Comparison of ENCODE assay signal across 1 cellular context in the genomic region with DNA sequence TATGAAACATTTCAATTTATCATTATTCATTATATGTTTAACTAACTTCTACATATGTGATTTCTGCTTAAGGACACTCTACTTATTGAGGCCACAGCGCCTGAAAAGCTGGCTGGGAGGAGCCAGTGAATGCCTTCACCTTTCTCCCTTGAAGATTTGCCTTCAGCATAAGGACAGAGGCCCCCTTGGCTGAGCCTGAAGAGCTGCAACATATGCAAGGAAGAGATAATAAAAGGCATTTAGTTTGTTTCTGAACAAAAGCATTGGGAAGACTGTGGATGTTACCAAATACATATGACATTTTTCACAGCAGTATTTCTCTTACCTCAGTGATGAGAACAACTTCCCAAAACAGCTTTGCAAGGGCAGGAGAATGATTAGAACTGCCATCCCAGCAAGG.
TF ChIP-seq lines count a peak whose summit lies in the region.

No MANE protein-coding gene starts in this region.

TF ChIP-seq in K562, 482 proteins besides CTCF, POLR2A, EP300 and RAD21 (continued from another document and continues in another):
- TF ChIP-seq ARHGAP35 (IDR thresholded peaks at IDR 0.05; ENCODE audit: partially characterized antibody) (no peak), KDM2B (CRISPR knock-in tag; IDR thresholded peaks at IDR 0.05) (no peak), RUNX1 (IDR thresholded peaks at IDR 0.05; ENCODE audit: low read depth) (no peak), U2AF1 (optimal IDR thresholded peaks at IDR 0.05; ENCODE audit: low read depth, low read length) (no peak), NCOR1 (IDR thresholded peaks at IDR 0.05) (peak; percentile 42; the same call in 1 of the 2 replicates), RBFOX2 (IDR thresholded peaks at IDR 0.05; ENCODE audit: low read depth, low read length) (no peak), TEAD2 (tag; IDR thresholded peaks at IDR 0.05) (no peak), ZNF586 (CRISPR knock-in tag; conservative IDR thresholded peaks at IDR 0.05) (no peak), ZNF41 (CRISPR knock-in tag; conservative IDR thresholded peaks at IDR 0.05) (no peak), DIDO1 (tag; IDR thresholded peaks at IDR 0.05; ENCODE audit: low read depth) (no peak), CTBP1 (IDR thresholded peaks at IDR 0.05; ENCODE audit: borderline replicate concordance) (peak; percentile 37; the same call in 1 of the 2 replicates), SAFB2 (IDR thresholded peaks at IDR 0.05; ENCODE audit: borderline replicate concordance, low read depth, low read length, severe bottlenecking) (no peak), NUFIP1 (IDR thresholded peaks at IDR 0.05; ENCODE audit: partially characterized antibody) (no peak), TAL1 (IDR thresholded peaks at IDR 0.05) (peak; percentile 64), TOE1 (IDR thresholded peaks at IDR 0.05; ENCODE audit: borderline replicate concordance) (no peak), TOE1 (CRISPR knock-in tag; IDR thresholded peaks at IDR 0.05; ENCODE audit: borderline replicate concordance, low read depth) (no peak), ZNF407 (IDR thresholded peaks at IDR 0.05; ENCODE audit: low read depth) (peak; percentile 75), NBN (IDR thresholded peaks at IDR 0.05; ENCODE audit: low read depth) (no peak), HMGXB4 (CRISPR knock-in tag; IDR thresholded peaks at IDR 0.05) (no peak), JUND (IDR thresholded peaks at IDR 0.05; ENCODE audit: borderline replicate concordance, low read depth, low read length) (no peak), JUND (tag; IDR thresholded peaks at IDR 0.05; ENCODE audit: borderline replicate concordance, low read depth, low read length) (no peak), ZNF23 (CRISPR knock-in tag; IDR thresholded peaks at IDR 0.05) (no peak), TEAD4 (IDR thresholded peaks at IDR 0.05; ENCODE audit: low read length) (peak; percentile 28; the same call in 1 of the 2 replicates), TEAD4 (CRISPR knock-in tag; IDR thresholded peaks at IDR 0.05; ENCODE audit: borderline replicate concordance) (no peak), HMG20A (CRISPR knock-in tag; conservative IDR thresholded peaks at IDR 0.05) (no peak), MLX (CRISPR knock-in tag; conservative IDR thresholded peaks at IDR 0.05) (no peak), SRSF9 (IDR thresholded peaks at IDR 0.05; ENCODE audit: borderline replicate concordance, low read depth, low read length) (no peak), PATZ1 (CRISPR knock-in tag; IDR thresholded peaks at IDR 0.05; ENCODE audit: borderline replicate concordance) (no peak), CC2D1A (IDR thresholded peaks at IDR 0.05) (no peak), CHCHD3 (CRISPR knock-in tag; IDR thresholded peaks at IDR 0.05) (no peak), ZNF696 (CRISPR knock-in tag; conservative IDR thresholded peaks at IDR 0.05) (no peak)
- TF ChIP-seq, protein P1, sequence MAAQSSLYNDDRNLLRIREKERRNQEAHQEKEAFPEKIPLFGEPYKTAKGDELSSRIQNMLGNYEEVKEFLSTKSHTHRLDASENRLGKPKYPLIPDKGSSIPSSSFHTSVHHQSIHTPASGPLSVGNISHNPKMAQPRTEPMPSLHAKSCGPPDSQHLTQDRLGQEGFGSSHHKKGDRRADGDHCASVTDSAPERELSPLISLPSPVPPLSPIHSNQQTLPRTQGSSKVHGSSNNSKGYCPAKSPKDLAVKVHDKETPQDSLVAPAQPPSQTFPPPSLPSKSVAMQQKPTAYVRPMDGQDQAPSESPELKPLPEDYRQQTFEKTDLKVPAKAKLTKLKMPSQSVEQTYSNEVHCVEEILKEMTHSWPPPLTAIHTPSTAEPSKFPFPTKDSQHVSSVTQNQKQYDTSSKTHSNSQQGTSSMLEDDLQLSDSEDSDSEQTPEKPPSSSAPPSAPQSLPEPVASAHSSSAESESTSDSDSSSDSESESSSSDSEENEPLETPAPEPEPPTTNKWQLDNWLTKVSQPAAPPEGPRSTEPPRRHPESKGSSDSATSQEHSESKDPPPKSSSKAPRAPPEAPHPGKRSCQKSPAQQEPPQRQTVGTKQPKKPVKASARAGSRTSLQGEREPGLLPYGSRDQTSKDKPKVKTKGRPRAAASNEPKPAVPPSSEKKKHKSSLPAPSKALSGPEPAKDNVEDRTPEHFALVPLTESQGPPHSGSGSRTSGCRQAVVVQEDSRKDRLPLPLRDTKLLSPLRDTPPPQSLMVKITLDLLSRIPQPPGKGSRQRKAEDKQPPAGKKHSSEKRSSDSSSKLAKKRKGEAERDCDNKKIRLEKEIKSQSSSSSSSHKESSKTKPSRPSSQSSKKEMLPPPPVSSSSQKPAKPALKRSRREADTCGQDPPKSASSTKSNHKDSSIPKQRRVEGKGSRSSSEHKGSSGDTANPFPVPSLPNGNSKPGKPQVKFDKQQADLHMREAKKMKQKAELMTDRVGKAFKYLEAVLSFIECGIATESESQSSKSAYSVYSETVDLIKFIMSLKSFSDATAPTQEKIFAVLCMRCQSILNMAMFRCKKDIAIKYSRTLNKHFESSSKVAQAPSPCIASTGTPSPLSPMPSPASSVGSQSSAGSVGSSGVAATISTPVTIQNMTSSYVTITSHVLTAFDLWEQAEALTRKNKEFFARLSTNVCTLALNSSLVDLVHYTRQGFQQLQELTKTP (IDR thresholded peaks at IDR 0.05; ENCODE audit: low read depth in 1 of 2, partially characterized antibody in 2 of 2) = no peak
- TF ChIP-seq, protein P2, sequence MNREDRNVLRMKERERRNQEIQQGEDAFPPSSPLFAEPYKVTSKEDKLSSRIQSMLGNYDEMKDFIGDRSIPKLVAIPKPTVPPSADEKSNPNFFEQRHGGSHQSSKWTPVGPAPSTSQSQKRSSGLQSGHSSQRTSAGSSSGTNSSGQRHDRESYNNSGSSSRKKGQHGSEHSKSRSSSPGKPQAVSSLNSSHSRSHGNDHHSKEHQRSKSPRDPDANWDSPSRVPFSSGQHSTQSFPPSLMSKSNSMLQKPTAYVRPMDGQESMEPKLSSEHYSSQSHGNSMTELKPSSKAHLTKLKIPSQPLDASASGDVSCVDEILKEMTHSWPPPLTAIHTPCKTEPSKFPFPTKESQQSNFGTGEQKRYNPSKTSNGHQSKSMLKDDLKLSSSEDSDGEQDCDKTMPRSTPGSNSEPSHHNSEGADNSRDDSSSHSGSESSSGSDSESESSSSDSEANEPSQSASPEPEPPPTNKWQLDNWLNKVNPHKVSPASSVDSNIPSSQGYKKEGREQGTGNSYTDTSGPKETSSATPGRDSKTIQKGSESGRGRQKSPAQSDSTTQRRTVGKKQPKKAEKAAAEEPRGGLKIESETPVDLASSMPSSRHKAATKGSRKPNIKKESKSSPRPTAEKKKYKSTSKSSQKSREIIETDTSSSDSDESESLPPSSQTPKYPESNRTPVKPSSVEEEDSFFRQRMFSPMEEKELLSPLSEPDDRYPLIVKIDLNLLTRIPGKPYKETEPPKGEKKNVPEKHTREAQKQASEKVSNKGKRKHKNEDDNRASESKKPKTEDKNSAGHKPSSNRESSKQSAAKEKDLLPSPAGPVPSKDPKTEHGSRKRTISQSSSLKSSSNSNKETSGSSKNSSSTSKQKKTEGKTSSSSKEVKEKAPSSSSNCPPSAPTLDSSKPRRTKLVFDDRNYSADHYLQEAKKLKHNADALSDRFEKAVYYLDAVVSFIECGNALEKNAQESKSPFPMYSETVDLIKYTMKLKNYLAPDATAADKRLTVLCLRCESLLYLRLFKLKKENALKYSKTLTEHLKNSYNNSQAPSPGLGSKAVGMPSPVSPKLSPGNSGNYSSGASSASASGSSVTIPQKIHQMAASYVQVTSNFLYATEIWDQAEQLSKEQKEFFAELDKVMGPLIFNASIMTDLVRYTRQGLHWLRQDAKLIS (CRISPR knock-in tag; IDR thresholded peaks at IDR 0.05) = no peak
